Comparison of ENCODE assay signal across 31 cellular contexts in genomic region chr2:40380721-40381120, GRCh38.
"Had no signal": no experiment of that assay in that cellular context is flagged by ENCODE, and none has a peak within 500 bp of the region (broad histone marks: within the 10 kb centered on the region; RNA-seq: fewer than 3 reads in every experiment).

No MANE protein-coding gene starts in this region.

- H3K4me1 ChIP-seq: body of pancreas, breast epithelium had no signal

- H3K27me3 ChIP-seq: adrenal gland, body of pancreas, brain microvascular endothelial cell, breast epithelium had no signal

- DNase-seq: activated B cell treated with CpG ODN at 0.5 μM for 24 hours; activated CD4-positive, alpha-beta memory T cell treated with anti-CD3 and anti-CD28 coated beads for 36 hours; activated CD4-positive, alpha-beta T cell treated with anti-CD3 and anti-CD28 coated beads for 4 hours; activated CD4-positive, alpha-beta T cell treated with anti-CD3 and anti-CD28 coated beads, Interleukin-2, amount 10 ng/mL, durations not matched to agents 24 days and 14 days; activated CD4-positive, alpha-beta T cell treated with anti-CD3 and anti-CD28 coated beads, Interleukin-2, amount 50 U/mL, for 1 hour; activated CD4-positive, alpha-beta T cell treated with anti-CD3 and anti-CD28 coated beads, Interleukin-2, amount 50 U/mL, for 4 hours; activated CD4-positive, CD25-positive, alpha-beta regulatory T cell treated with anti-CD3 and anti-CD28 coated beads, Interleukin-2, amount 50 U/mL, for 72 hours; activated CD8-positive, alpha-beta memory T cell treated with anti-CD3 and anti-CD28 coated beads, Interleukin-2, amount 50 U/mL, for 4 hours; activated CD8-positive, alpha-beta T cell treated with anti-CD3 and anti-CD28 coated beads for 36 hours; activated effector memory CD4-positive, alpha-beta T cell treated with anti-CD3 and anti-CD28 coated beads, Interleukin-2, amount 50 U/mL, for 16 hours; activated gamma-delta T cell treated with Interleukin-2 at 50 U/mL for 16 hours; activated naive CD4-positive, alpha-beta T cell; activated naive CD4-positive, alpha-beta T cell treated with anti-CD3 and anti-CD28 coated beads for 36 hours; activated naive CD4-positive, alpha-beta T cell treated with anti-CD3 and anti-CD28 coated beads, Interleukin-2, amount 50 U/mL, for 16 hours; activated naive CD8-positive, alpha-beta T cell treated with anti-CD3 and anti-CD28 coated beads for 36 hours; activated T-cell treated with anti-CD3 and anti-CD28 coated beads for 4 hours; activated T-cell treated with anti-CD3 and anti-CD28 coated beads, Interleukin-2, amount 50 U/mL, for 1 hour; activated T-cell treated with anti-CD3 and anti-CD28 coated beads, Interleukin-2, amount 50 U/mL, for 4 hours; activated T-cell treated with anti-CD3 and anti-CD28 coated beads, Interleukin-2, amount 50 U/mL, for 72 hours; adrenal gland; amniotic stem cell; aorta; body of pancreas; brain microvascular endothelial cell; central memory CD4-positive, alpha-beta T cell; SW 1271; T-helper 1 cell; T-helper 2 cell; T-helper 9 cell had no signal

- H3K27ac ChIP-seq: adrenal gland, body of pancreas, brain microvascular endothelial cell, breast epithelium, VCaP had no signal

- H3K4me3 ChIP-seq: adrenal gland, body of pancreas, breast epithelium had no signal

- H3K36me3 ChIP-seq: adrenal gland, brain microvascular endothelial cell, breast epithelium had no signal

- H3K9me3 ChIP-seq: adrenal gland, body of pancreas had no signal
